In the genomic region with DNA sequence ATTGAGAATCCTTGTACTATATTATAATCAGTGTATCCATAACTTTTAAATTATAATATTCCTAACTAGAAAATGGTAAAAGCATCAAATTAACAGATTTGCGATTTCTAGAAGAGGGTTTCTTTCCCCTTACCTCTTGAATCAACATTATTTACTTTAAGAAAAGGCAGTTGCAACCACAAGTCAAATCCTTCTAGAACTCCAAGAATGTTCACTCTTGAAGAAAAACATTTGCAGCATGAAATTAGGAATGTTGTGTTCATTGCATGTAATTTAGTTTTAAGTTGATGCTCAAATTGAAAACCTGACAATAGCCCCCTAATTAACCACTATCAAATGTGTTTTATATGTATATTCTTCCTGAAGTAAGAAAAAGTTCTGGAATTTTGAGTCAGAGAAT, we compare ENCODE assay signal across 8 cellular contexts. TPM values are rescaled to one million over a fixed set of nuclear protein-coding genes. Genes with fewer than 3 reads are reported as not detected.
DNase-seq lines count a peak whose midpoint lies in the region; ATAC-seq and TF ChIP-seq lines count a peak whose summit lies in the region.

No MANE protein-coding gene starts in this region.

- H3K79me2 ChIP-seq in smooth muscle cell (ENCODE audit: low read depth): peaks cover 62% of the 10 kb centered on the region

- H3K4me1 Mint-ChIP-seq in activated CD4-positive, alpha-beta T cell treated with anti-CD3 and anti-CD28 coated beads for 36 hours: peaks cover 52% of the 10 kb centered on the region
- H3K4me1 Mint-ChIP-seq in T-helper 17 cell: peaks cover 37% of the 10 kb centered on the region

- ATAC-seq in activated CD4-positive, alpha-beta T cell treated with anti-CD3 and anti-CD28 coated beads for 36 hours: no peak
- ATAC-seq in T-helper 17 cell (no peak), HG02798 (IDR thresholded peaks at IDR 0.05; ENCODE audit: poor library complexity, unreplicated experiment) (no peak)

- DNase-seq in activated CD4-positive, alpha-beta T cell treated with anti-CD3 and anti-CD28 coated beads for 36 hours: no peak
- no peak for DNase-seq in activated CD4-positive, alpha-beta T cell treated with anti-CD3 and anti-CD28 coated beads, Interleukin-2, amount 50 U/mL, for 4 hours
- DNase-seq in T-helper 17 cell (no peak), fibroblast of villous mesenchyme (ENCODE audit: low read depth) (peak; percentile 34), smooth muscle cell (lab: John Stamatoyannopoulos, UW; ENCODE audit: unreplicated experiment) (no peak), NCI-H187 treated with DMSO at 0.1 percent for 48 hours (lab: John Stamatoyannopoulos, UW) (no peak), KBM-7 (no peak)

- intact Hi-C loops in activated CD4-positive, alpha-beta T cell treated with anti-CD3 and anti-CD28 coated beads for 36 hours (cut with DNase I, micrococcal nuclease): loop anchor here (2.0 to 10.0 kb wide), 5 partner anchors 81 to 611 kb away; a partner anchor contains a TSS

- H3K9ac ChIP-seq in smooth muscle cell (ENCODE audit: low read depth): no peak overlapping the region

- H3K4me2 ChIP-seq in smooth muscle cell: peak overlapping the region; percentile 83

- H3K27ac ChIP-seq in smooth muscle cell (ENCODE audit: low read depth): peak overlapping the region; percentile 91

- H3K27me3 ChIP-seq in smooth muscle cell (ENCODE audit: low read depth): no peaks in the 10 kb centered on the region

- H3K36me3 ChIP-seq in smooth muscle cell (ENCODE audit: low read depth): no peaks in the 10 kb centered on the region

- H3K4me1 ChIP-seq in smooth muscle cell (ENCODE audit: low read depth): peaks cover 22% of the 10 kb centered on the region

- peak overlapping the region; percentile 53 for H3K4me3 Mint-ChIP-seq in activated CD4-positive, alpha-beta T cell treated with anti-CD3 and anti-CD28 coated beads for 36 hours
- no peak overlapping the region for H3K4me3 Mint-ChIP-seq in T-helper 17 cell

- H3F3A ChIP-seq in smooth muscle cell (ENCODE audit: low read depth): peaks cover 5% of the 10 kb centered on the region

- H2AFZ ChIP-seq in smooth muscle cell (ENCODE audit: low read depth): no peak overlapping the region

- H3K27ac Mint-ChIP-seq in activated CD4-positive, alpha-beta T cell treated with anti-CD3 and anti-CD28 coated beads for 36 hours: peak overlapping the region; percentile 65
- H3K27ac Mint-ChIP-seq in T-helper 17 cell: peak overlapping the region; percentile 94

- 59% methylated on average over 1 of the region's 1 CpG for WGBS in smooth muscle cell (ENCODE audit: low lambda C conversion rate)

- no peaks in the 10 kb centered on the region for H3K27me3 Mint-ChIP-seq in activated CD4-positive, alpha-beta T cell treated with anti-CD3 and anti-CD28 coated beads for 36 hours
- H3K27me3 Mint-ChIP-seq in T-helper 17 cell: no peaks in the 10 kb centered on the region

- peaks cover 27% of the 10 kb centered on the region for H3K36me3 Mint-ChIP-seq in activated CD4-positive, alpha-beta T cell treated with anti-CD3 and anti-CD28 coated beads for 36 hours (ENCODE audit: low read depth)
- H3K36me3 Mint-ChIP-seq in T-helper 17 cell (ENCODE audit: low read depth): no peaks in the 10 kb centered on the region

- peaks cover 17% of the 10 kb centered on the region for H4K20me1 ChIP-seq in smooth muscle cell (ENCODE audit: low read depth)

- in situ Hi-C loops in KBM-7 (cut with MboI; ENCODE audit: low pct_unique_long_range_greater_than_20kb, low sequenced_read_pairs): no loop called here

- CTCF ChIA-PET in activated CD4-positive, alpha-beta T cell treated with anti-CD3 and anti-CD28 coated beads for 36 hours (lab: Charles Lee): interaction anchor here (1.0 to 2.7 kb wide), 3 partner anchors 40 to 558 kb away, joined by 5 to 18 read pairs (median 5); a partner anchor contains a TSS

- POLR2A ChIA-PET in activated CD4-positive, alpha-beta T cell treated with anti-CD3 and anti-CD28 coated beads for 36 hours (lab: Charles Lee): interaction anchor here (0.6 kb wide), 2 partner anchors 86 to 500 kb away, joined by 3 read pairs; no protein-coding TSS in a partner anchor

- no peaks in the 10 kb centered on the region for H3K9me3 Mint-ChIP-seq in activated CD4-positive, alpha-beta T cell treated with anti-CD3 and anti-CD28 coated beads for 36 hours (ENCODE audit: low read depth)

- TF ChIP-seq CTCF in fibroblast of villous mesenchyme (IDR thresholded peaks at IDR 0.05; ENCODE audit: insufficient read depth, low read depth, low read length): no peak
- TF ChIP-seq CTCF in smooth muscle cell (IDR thresholded peaks at IDR 0.05; ENCODE audit: borderline replicate concordance, insufficient read depth, poor library complexity, severe bottlenecking): no peak

- H3K4me3 ChIP-seq in fibroblast of villous mesenchyme (ENCODE audit: low read depth, low read length) (peak overlapping the region; percentile 94), smooth muscle cell (peak overlapping the region; percentile 84)

- H3K9me3 ChIP-seq in T-helper 17 cell (ENCODE audit: control insufficient read depth, low read length, poor library complexity, severe bottlenecking) (no peaks in the 10 kb centered on the region), smooth muscle cell (replicated peaks; ENCODE audit: low read depth) (no peaks in the 10 kb centered on the region)

RNA-seq across cellular contexts. Expression of a gene that starts 2.3 kb away (rescaled TPM):
- 10 to 100 TPM; 16.5 to 20.9 TPM for total RNA-seq in activated CD4-positive, alpha-beta T cell treated with anti-CD3 and anti-CD28 coated beads for 36 hours
- total RNA-seq in T-helper 17 cell (10 to 100 TPM; 18.9 to 19.8 TPM), fibroblast of villous mesenchyme (40.6 and 54.8 TPM in 2 replicates), smooth muscle cell (19.2 and 19.8 TPM in 2 replicates)
- 6.9 and 9.8 TPM in 2 replicates for polyA plus RNA-seq in smooth muscle cell
